ENCODE assay signal across 8 cellular contexts in genomic region chr15:52527898-52528464, GRCh38. TPM values are rescaled to one million over a fixed set of nuclear protein-coding genes. Genes with fewer than 3 reads are reported as not detected.
DNase-seq lines count a peak whose midpoint lies in the region; ATAC-seq and TF ChIP-seq lines count a peak whose summit lies in the region.

No MANE protein-coding gene starts in this region.

- intact Hi-C loops in activated B cell treated with CpG ODN at 0.5 μM for 24 hours (cut with micrococcal nuclease) = loop anchor here (1.0 to 2.0 kb wide), 8 partner anchors 9 to 272 kb away; no protein-coding TSS in a partner anchor

- no peaks in the 10 kb centered on the region for H3K27me3 Mint-ChIP-seq in activated B cell treated with CpG ODN at 0.5 μM for 24 hours
- no peaks in the 10 kb centered on the region for H3K27me3 Mint-ChIP-seq in central memory CD8-positive, alpha-beta T cell

- peaks cover 5% of the 10 kb centered on the region for H3K36me3 Mint-ChIP-seq in activated B cell treated with CpG ODN at 0.5 μM for 24 hours (ENCODE audit: low read depth)
- peaks cover 12% of the 10 kb centered on the region for H3K36me3 Mint-ChIP-seq in central memory CD8-positive, alpha-beta T cell (ENCODE audit: insufficient read depth)

- DNase-seq in NCI-H146 (lab: John Stamatoyannopoulos, UW) (peak; percentile 40), NCI-H146 treated with DMSO at 0.1 percent for 48 hours (lab: John Stamatoyannopoulos, UW; ENCODE audit: unreplicated experiment) (no peak), HPDE6-E6E7 (ENCODE audit: extremely low spot score) (peak; percentile 27), activated B cell treated with CpG ODN at 0.5 μM for 24 hours (no peak), left lobe of liver (ENCODE audit: low spot score) (peak; percentile 45)
- DNase-seq in central memory CD8-positive, alpha-beta T cell (ENCODE audit: low spot score in 2 of 2) = peak; percentile 18 to 22
- peak; percentile 33 to 41 for DNase-seq in stimulated activated CD4-positive, alpha-beta T cell treated with anti-CD3 and anti-CD28 coated beads, Interleukin-2, amount 100 ng/mL, for 48 hours

- POLR2A ChIA-PET in activated B cell treated with CpG ODN at 0.5 μM for 24 hours (lab: Charles Lee) = interaction anchor here (0.7 to 2.4 kb wide), 12 partner anchors 20 to 348 kb away, joined by 3 to 12 read pairs (median 6); partner anchors contain the start of gene ARPP19

- H3K4me3 Mint-ChIP-seq in activated B cell treated with CpG ODN at 0.5 μM for 24 hours = peak overlapping the region; percentile 93
- H3K4me3 Mint-ChIP-seq in central memory CD8-positive, alpha-beta T cell = peak overlapping the region; percentile 81

- ATAC-seq in activated B cell treated with CpG ODN at 0.5 μM for 24 hours (ENCODE audit: low read depth) (no peak), left lobe of liver (peak; percentile 15), HG02588 (IDR thresholded peaks at IDR 0.05; ENCODE audit: unreplicated experiment) (no peak)
- peak; percentile 15 for ATAC-seq in central memory CD8-positive, alpha-beta T cell (replicated peaks; ENCODE audit: extremely low read depth, poor library complexity, severe bottlenecking)

- TF ChIP-seq CTCF in activated B cell treated with CpG ODN at 0.5 μM for 24 hours (IDR thresholded peaks at IDR 0.05) = no peak

- H3K9me3 Mint-ChIP-seq in activated B cell treated with CpG ODN at 0.5 μM for 24 hours = no peaks in the 10 kb centered on the region
- no peaks in the 10 kb centered on the region for H3K9me3 Mint-ChIP-seq in central memory CD8-positive, alpha-beta T cell

- CTCF ChIA-PET in activated B cell treated with CpG ODN at 0.5 μM for 24 hours (lab: Charles Lee) = interaction anchor here (0.5 to 2.4 kb wide), 7 partner anchors 45 to 275 kb away, joined by 3 to 16 read pairs (median 4); no protein-coding TSS in a partner anchor

- peaks cover 29% of the 10 kb centered on the region for H3K4me1 Mint-ChIP-seq in activated B cell treated with CpG ODN at 0.5 μM for 24 hours
- H3K4me1 Mint-ChIP-seq in central memory CD8-positive, alpha-beta T cell = peaks cover 47% of the 10 kb centered on the region

- H3K27ac Mint-ChIP-seq in activated B cell treated with CpG ODN at 0.5 μM for 24 hours = peak overlapping the region; percentile 89
- peak overlapping the region; percentile 83 for H3K27ac Mint-ChIP-seq in central memory CD8-positive, alpha-beta T cell (ENCODE audit: low read depth)

RNA-seq across cellular contexts. Expression of gene MYO5A, which starts 0.7 kb away (rescaled TPM):
- 41.7 and 49.1 TPM in 2 replicates for total RNA-seq in activated B cell treated with CpG ODN at 0.5 μM for 24 hours
- 4.0 TPM for total RNA-seq in left lobe of liver

RNA-seq across cellular contexts. Expression of gene ARPP19, which starts 40.8 kb away (rescaled TPM):
- total RNA-seq in activated B cell treated with CpG ODN at 0.5 μM for 24 hours (145 and 153 TPM in 2 replicates), left lobe of liver (42.6 TPM)

Comparison
In these comparisons a context has a peak if more than half of its experiments do, and no peak if none do; other contexts are left out.
1. DNase-seq: peak in NCI-H146 (single experiment), HPDE6-E6E7 (single experiment), central memory CD8-positive, alpha-beta T cell (2 of 2), left lobe of liver (single experiment) and stimulated activated CD4-positive, alpha-beta T cell treated with anti-CD3 and anti-CD28 coated beads, Interleukin-2, amount 100 ng/mL, for 48 hours (2 of 2); none in NCI-H146 treated with DMSO at 0.1 percent for 48 hours (single experiment) and activated B cell treated with CpG ODN at 0.5 μM for 24 hours (single experiment).
2. ATAC-seq: peak in central memory CD8-positive, alpha-beta T cell (single experiment) and left lobe of liver (single experiment); none in activated B cell treated with CpG ODN at 0.5 μM for 24 hours (single experiment) and HG02588 (single experiment).